12 cellular contexts compared by ENCODE assay signal in the genomic region with DNA sequence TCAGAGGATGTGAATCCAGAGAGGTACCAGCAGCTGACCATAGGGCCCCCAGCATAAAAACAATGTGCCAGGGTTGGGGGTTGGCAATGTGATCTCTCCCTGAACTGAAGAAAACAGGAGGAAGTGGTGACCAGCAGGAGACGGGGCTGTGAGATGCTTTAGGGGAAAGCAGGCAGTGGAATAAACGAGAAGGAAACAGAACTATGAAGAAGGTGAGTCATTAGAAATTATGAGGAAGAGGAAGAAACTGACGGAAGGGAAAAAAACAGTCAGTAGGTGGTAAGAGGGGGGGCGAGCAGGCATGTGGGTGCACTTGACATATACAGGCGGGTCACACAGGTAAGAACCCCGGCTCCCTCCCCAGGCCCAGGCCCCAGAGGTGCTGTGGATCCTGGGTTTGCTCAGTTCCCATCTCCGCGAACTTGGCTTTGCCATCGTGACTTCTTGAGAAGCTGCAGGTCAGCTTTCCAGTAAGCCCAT. TPM values are rescaled to one million over a fixed set of nuclear protein-coding genes. Genes with fewer than 3 reads are reported as not detected.
A peak's percentile ranks its signal among the peaks of the same experiment; 100 is the strongest.
DNase-seq lines count a peak whose midpoint lies in the region; ATAC-seq and TF ChIP-seq lines count a peak whose summit lies in the region.
"Had no signal": no experiment of that assay in that cellular context is flagged by ENCODE, and none has a peak within 500 bp of the region (broad histone marks: within the 10 kb centered on the region; RNA-seq: fewer than 3 reads in every experiment).

No MANE protein-coding gene starts in this region.

- H3K27ac ChIP-seq in adrenal gland = peak overlapping the region in 3 of 5 donors; percentile 13 to 75 (median 66)
- H3K27ac ChIP-seq in temporal lobe (ENCODE audit: low read depth, low read length) = peak overlapping the region; percentile 6
- H3K27ac ChIP-seq: A549, parathyroid adenoma had no signal

- 60 to 68% (median 65%) methylated on average over 9 of the region's 9 CpGs for WGBS in adrenal gland, 4 donors

- peaks cover 0 to 13% of the 10 kb centered on the region in 2 donors for H3K4me1 ChIP-seq in adrenal gland (replicated peaks in 1 of 2)
- H3K4me1 ChIP-seq: A549, parathyroid adenoma had no signal

- H3K27me3 ChIP-seq in adrenal gland = no peaks in the 10 kb centered on the region

- no peaks in the 10 kb centered on the region for H3K36me3 Mint-ChIP-seq in mesothelial cell of epicardium

- no peak for ATAC-seq in GM21737 (IDR thresholded peaks at IDR 0.05; ENCODE audit: unreplicated experiment)
- ATAC-seq: A549, GM12878 had no signal

- H3K27me3 Mint-ChIP-seq in mesothelial cell of epicardium (ENCODE audit: low read depth) = no peaks in the 10 kb centered on the region

- no peak for TF ChIP-seq CTCF in adrenal gland (IDR thresholded peaks at IDR 0.05)
- TF ChIP-seq CTCF in mesothelial cell of epicardium (IDR thresholded peaks at IDR 0.05; ENCODE audit: unreplicated experiment) = no peak
- TF ChIP-seq CTCF in GM13976 (IDR thresholded peaks at IDR 0.05; ENCODE audit: borderline replicate concordance, control extremely low read depth, extremely low read depth, insufficient read depth, missing control alignments) = no peak

- H3K4me1 Mint-ChIP-seq in mesothelial cell of epicardium = peaks cover 28% of the 10 kb centered on the region

- DNase-seq in activated CD4-positive, alpha-beta T cell treated with anti-CD3 and anti-CD28 coated beads for 24 hours (ENCODE audit: low read depth in 2 of 2) = peak; percentile 27 to 32
- no peak for DNase-seq in activated CD4-positive, alpha-beta T cell treated with anti-CD3 and anti-CD28 coated beads for 1 hour
- DNase-seq in adrenal gland (peak in 6 of 7 donors; percentile 27 to 67 (median 34)), mesothelial cell of epicardium (ENCODE audit: low spot score in 2 of 2, unreplicated experiment in 2 of 2) (no peak), GM13976 (ENCODE audit: low spot score) (no peak), HPDE6-E6E7 (ENCODE audit: extremely low spot score) (no peak)
- DNase-seq: amniotic stem cell had no signal

- in situ Hi-C loops in GM13976 (cut with MboI; ENCODE audit: low sequenced_read_pairs, unreplicated experiment) = no loop called here

- peak overlapping the region; percentile 0 for H3K27ac Mint-ChIP-seq in mesothelial cell of epicardium

- H3K36me3 ChIP-seq in adrenal gland (replicated peaks in 1 of 2) = peaks cover 0 to 5% of the 10 kb centered on the region in 2 donors

- intact Hi-C loops in adrenal gland (cut with DNase I) = no loop called here

- H3K9me3 Mint-ChIP-seq in mesothelial cell of epicardium = no peaks in the 10 kb centered on the region

- TF ChIP-seq POLR2A in adrenal gland (IDR thresholded peaks at IDR 0.05) = no peak

- H3K9me3 ChIP-seq in adrenal gland (replicated peaks in 1 of 3) = no peaks in the 10 kb centered on the region
- H3K9me3 ChIP-seq: A549 had no signal

- no peak overlapping the region for H3K4me3 ChIP-seq in adrenal gland
- H3K4me3 ChIP-seq: A549, GM12878 had no signal

- no peak overlapping the region for H3K4me3 Mint-ChIP-seq in mesothelial cell of epicardium

RNA-seq across cellular contexts. Expression of gene B3GNT5, which starts 42.2 kb away (rescaled TPM):
- total RNA-seq in adrenal gland (1 to 10 TPM in 7 of 8 donors, under 1 TPM in 1; 0.18 to 3.6 (median 3.1) TPM), mesothelial cell of epicardium (28.8 to 29.1 TPM (median 29.1 TPM) in 3 replicates), temporal lobe (12.3 TPM)
- polyA plus RNA-seq in adrenal gland = 1 to 10 TPM; 2.0 to 2.6 (median 2.3) TPM

RNA-seq across cellular contexts. Expression of gene LAMP3, which starts 48.4 kb away (rescaled TPM):
- total RNA-seq in adrenal gland (1 to 10 TPM in 3 of 8 donors, under 1 TPM in 4, not detected in 1; 0.21 to 8.3 (median 0.96) TPM), mesothelial cell of epicardium (1.5 to 1.9 TPM (median 1.7 TPM) in 3 replicates), temporal lobe (under 0.01 TPM)
- polyA plus RNA-seq in adrenal gland = under 1 TPM in 2 of 3 donors, not detected in 1; 0.30 to 0.97 TPM

Comparison
In these comparisons a context has a peak if more than half of its experiments do, and no peak if none do; other contexts are left out.
1. DNase-seq: peak in activated CD4-positive, alpha-beta T cell treated with anti-CD3 and anti-CD28 coated beads for 24 hours (2 of 2) and adrenal gland (6 of 7); none in activated CD4-positive, alpha-beta T cell treated with anti-CD3 and anti-CD28 coated beads for 1 hour (single experiment), mesothelial cell of epicardium (0 of 2), GM13976 (single experiment) and HPDE6-E6E7 (single experiment).